ENCODE assay signal across 1 cellular context in genomic region chr1:207077470-207078377, GRCh38.
TF ChIP-seq lines count a peak whose summit lies in the region.

No MANE protein-coding gene starts in this region.

TF ChIP-seq in HepG2, 621 proteins besides CTCF, POLR2A, EP300 and RAD21:
- TF ChIP-seq FIP1L1 (IDR thresholded peaks at IDR 0.05; ENCODE audit: borderline replicate concordance, insufficient read depth, low read depth, low read length), result no peak
- TF ChIP-seq, protein P1, sequence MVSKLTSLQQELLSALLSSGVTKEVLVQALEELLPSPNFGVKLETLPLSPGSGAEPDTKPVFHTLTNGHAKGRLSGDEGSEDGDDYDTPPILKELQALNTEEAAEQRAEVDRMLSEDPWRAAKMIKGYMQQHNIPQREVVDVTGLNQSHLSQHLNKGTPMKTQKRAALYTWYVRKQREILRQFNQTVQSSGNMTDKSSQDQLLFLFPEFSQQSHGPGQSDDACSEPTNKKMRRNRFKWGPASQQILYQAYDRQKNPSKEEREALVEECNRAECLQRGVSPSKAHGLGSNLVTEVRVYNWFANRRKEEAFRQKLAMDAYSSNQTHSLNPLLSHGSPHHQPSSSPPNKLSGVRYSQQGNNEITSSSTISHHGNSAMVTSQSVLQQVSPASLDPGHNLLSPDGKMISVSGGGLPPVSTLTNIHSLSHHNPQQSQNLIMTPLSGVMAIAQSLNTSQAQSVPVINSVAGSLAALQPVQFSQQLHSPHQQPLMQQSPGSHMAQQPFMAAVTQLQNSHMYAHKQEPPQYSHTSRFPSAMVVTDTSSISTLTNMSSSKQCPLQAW (CRISPR knock-in tag; IDR thresholded peaks at IDR 0.05), result 0 out of 2 replicates have a peak, but pooled peaks have one; percentile 23
- 0 out of 2 replicates have a peak, but pooled peaks have one; percentile 41 for TF ChIP-seq KDM3A (CRISPR knock-in tag; IDR thresholded peaks at IDR 0.05; ENCODE audit: low read depth)
- no peak for TF ChIP-seq ZMAT3 (CRISPR knock-in tag; conservative IDR thresholded peaks at IDR 0.05)
- TF ChIP-seq MIXL1 (CRISPR knock-in tag; IDR thresholded peaks at IDR 0.05), result peak; percentile 93
- TF ChIP-seq GATAD2A (CRISPR knock-in tag; IDR thresholded peaks at IDR 0.05), result 0 out of 2 replicates have a peak, but pooled peaks have one; percentile 45
- TF ChIP-seq TEAD3 (CRISPR knock-in tag; optimal IDR thresholded peaks at IDR 0.05; ENCODE audit: borderline replicate concordance), result peak; percentile 10
- 0 out of 2 replicates have a peak, but pooled peaks have one; percentile 24 for TF ChIP-seq ZGPAT (CRISPR knock-in tag; IDR thresholded peaks at IDR 0.05)
- TF ChIP-seq, protein P2, sequence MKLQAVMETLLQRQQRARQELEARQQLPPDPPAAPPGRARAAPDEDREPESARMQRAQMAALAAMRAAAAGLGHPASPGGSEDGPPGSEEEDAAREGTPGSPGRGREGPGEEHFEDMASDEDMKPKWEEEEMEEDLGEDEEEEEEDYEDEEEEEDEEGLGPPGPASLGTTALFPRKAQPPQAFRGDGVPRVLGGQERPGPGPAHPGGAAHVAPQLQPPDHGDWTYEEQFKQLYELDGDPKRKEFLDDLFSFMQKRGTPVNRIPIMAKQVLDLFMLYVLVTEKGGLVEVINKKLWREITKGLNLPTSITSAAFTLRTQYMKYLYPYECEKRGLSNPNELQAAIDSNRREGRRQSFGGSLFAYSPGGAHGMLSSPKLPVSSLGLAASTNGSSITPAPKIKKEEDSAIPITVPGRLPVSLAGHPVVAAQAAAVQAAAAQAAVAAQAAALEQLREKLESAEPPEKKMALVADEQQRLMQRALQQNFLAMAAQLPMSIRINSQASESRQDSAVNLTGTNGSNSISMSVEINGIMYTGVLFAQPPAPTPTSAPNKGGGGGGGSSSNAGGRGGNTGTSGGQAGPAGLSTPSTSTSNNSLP (IDR thresholded peaks at IDR 0.05; ENCODE audit: low read depth, low read length), result 0 out of 2 replicates have a peak, but pooled peaks have one; percentile 50
- no peak for TF ChIP-seq CREB1 (IDR thresholded peaks at IDR 0.05)
- 0 out of 2 replicates have a peak, but pooled peaks have one; percentile 12 for TF ChIP-seq CREB1 (CRISPR knock-in tag; IDR thresholded peaks at IDR 0.05)
- TF ChIP-seq SMC3 (IDR thresholded peaks at IDR 0.05; ENCODE audit: low read length), result peak; percentile 84
- no peak for TF ChIP-seq IKZF4 (CRISPR knock-in tag; IDR thresholded peaks at IDR 0.05; ENCODE audit: borderline replicate concordance, low read depth, not compliant biosample characterization)
- peak; percentile 50; the same call in 1 of the 2 replicates for TF ChIP-seq SAP130 (CRISPR knock-in tag; IDR thresholded peaks at IDR 0.05; ENCODE audit: low read depth)
- no peak for TF ChIP-seq POGZ (CRISPR knock-in tag; IDR thresholded peaks at IDR 0.05)
- no peak for TF ChIP-seq SOX13 (IDR thresholded peaks at IDR 0.05)
- peak in 1 of 2 experiments; percentile 14; a peak in 1 of 4 replicates for TF ChIP-seq SOX13 (CRISPR knock-in tag; conservative IDR thresholded peaks at IDR 0.05 in 1 of 2, IDR thresholded peaks at IDR 0.05 in 1 of 2)
- TF ChIP-seq RXRB (CRISPR knock-in tag; IDR thresholded peaks at IDR 0.05; ENCODE audit: borderline replicate concordance), result peak; percentile 42; the same call in 1 of the 2 replicates
- peak; percentile 28 for TF ChIP-seq XRCC5 (optimal IDR thresholded peaks at IDR 0.05; ENCODE audit: low read length)
- no peak for TF ChIP-seq CBX1 (IDR thresholded peaks at IDR 0.05; ENCODE audit: low read depth)
- TF ChIP-seq MAF1 (CRISPR knock-in tag; IDR thresholded peaks at IDR 0.05; ENCODE audit: borderline replicate concordance), result no peak
- peak; percentile 48 for TF ChIP-seq CEBPG (CRISPR knock-in tag; IDR thresholded peaks at IDR 0.05)
- TF ChIP-seq PHF5A (CRISPR knock-in tag; IDR thresholded peaks at IDR 0.05; ENCODE audit: low read depth, unreplicated experiment), result peak; percentile 64
- peak; percentile 91 for TF ChIP-seq STAG1 (CRISPR knock-in tag; IDR thresholded peaks at IDR 0.05)
- TF ChIP-seq CEBPB (IDR thresholded peaks at IDR 0.05; ENCODE audit: borderline replicate concordance, low read depth, low read length), result peak; percentile 54; the same call in 1 of the 2 replicates
- TF ChIP-seq ELF3 (CRISPR knock-in tag; IDR thresholded peaks at IDR 0.05), result 0 out of 2 replicates have a peak, but pooled peaks have one; percentile 23
- no peak for TF ChIP-seq CERS6 (CRISPR knock-in tag; IDR thresholded peaks at IDR 0.05)
- TF ChIP-seq ZNF362 (CRISPR knock-in tag; IDR thresholded peaks at IDR 0.05; ENCODE audit: borderline replicate concordance), result no peak
- peak; percentile 15; the same call in 1 of the 2 replicates for TF ChIP-seq HDAC2 (CRISPR knock-in tag; IDR thresholded peaks at IDR 0.05)
- TF ChIP-seq ZFX (CRISPR knock-in tag; IDR thresholded peaks at IDR 0.05; ENCODE audit: low read depth), result no peak
- TF ChIP-seq ZBTB20 (CRISPR knock-in tag; IDR thresholded peaks at IDR 0.05; ENCODE audit: borderline replicate concordance, low read depth), result no peak
- TF ChIP-seq, protein P3, sequence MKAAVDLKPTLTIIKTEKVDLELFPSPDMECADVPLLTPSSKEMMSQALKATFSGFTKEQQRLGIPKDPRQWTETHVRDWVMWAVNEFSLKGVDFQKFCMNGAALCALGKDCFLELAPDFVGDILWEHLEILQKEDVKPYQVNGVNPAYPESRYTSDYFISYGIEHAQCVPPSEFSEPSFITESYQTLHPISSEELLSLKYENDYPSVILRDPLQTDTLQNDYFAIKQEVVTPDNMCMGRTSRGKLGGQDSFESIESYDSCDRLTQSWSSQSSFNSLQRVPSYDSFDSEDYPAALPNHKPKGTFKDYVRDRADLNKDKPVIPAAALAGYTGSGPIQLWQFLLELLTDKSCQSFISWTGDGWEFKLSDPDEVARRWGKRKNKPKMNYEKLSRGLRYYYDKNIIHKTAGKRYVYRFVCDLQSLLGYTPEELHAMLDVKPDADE (CRISPR knock-in tag; IDR thresholded peaks at IDR 0.05), result no peak
- TF ChIP-seq NFE2L1 (CRISPR knock-in tag; IDR thresholded peaks at IDR 0.05; ENCODE audit: borderline replicate concordance), result no peak
- TF ChIP-seq, protein P4, sequence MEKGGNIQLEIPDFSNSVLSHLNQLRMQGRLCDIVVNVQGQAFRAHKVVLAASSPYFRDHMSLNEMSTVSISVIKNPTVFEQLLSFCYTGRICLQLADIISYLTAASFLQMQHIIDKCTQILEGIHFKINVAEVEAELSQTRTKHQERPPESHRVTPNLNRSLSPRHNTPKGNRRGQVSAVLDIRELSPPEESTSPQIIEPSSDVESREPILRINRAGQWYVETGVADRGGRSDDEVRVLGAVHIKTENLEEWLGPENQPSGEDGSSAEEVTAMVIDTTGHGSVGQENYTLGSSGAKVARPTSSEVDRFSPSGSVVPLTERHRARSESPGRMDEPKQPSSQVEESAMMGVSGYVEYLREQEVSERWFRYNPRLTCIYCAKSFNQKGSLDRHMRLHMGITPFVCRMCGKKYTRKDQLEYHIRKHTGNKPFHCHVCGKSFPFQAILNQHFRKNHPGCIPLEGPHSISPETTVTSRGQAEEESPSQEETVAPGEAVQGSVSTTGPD (CRISPR knock-in tag; IDR thresholded peaks at IDR 0.05), result no peak
- peak; percentile 53 for TF ChIP-seq ARID5B (CRISPR knock-in tag; IDR thresholded peaks at IDR 0.05)
- 0 out of 4 replicates have a peak, but pooled peaks of 1 of the 2 experiments have one; percentile 34 for TF ChIP-seq KLF16 (CRISPR knock-in tag; IDR thresholded peaks at IDR 0.05)
- peak; percentile 35; the same call in 1 of the 2 replicates for TF ChIP-seq IRF2 (CRISPR knock-in tag; IDR thresholded peaks at IDR 0.05)
- TF ChIP-seq ZNF776 (CRISPR knock-in tag; IDR thresholded peaks at IDR 0.05), result no peak
- peak; percentile 41; the same call in 1 of the 2 replicates for TF ChIP-seq ZKSCAN8 (CRISPR knock-in tag; IDR thresholded peaks at IDR 0.05; ENCODE audit: borderline replicate concordance)
- TF ChIP-seq ZSCAN9 (CRISPR knock-in tag; IDR thresholded peaks at IDR 0.05; ENCODE audit: borderline replicate concordance), result 0 out of 2 replicates have a peak, but pooled peaks have one; percentile 25
- TF ChIP-seq ZNF367 (CRISPR knock-in tag; IDR thresholded peaks at IDR 0.05; ENCODE audit: borderline replicate concordance), result no peak
- TF ChIP-seq JARID2 (CRISPR knock-in tag; IDR thresholded peaks at IDR 0.05; ENCODE audit: insufficient replicate concordance), result no peak
- TF ChIP-seq PITX1 (CRISPR knock-in tag; IDR thresholded peaks at IDR 0.05), result no peak
- 0 out of 2 replicates have a peak, but pooled peaks have one; percentile 28 for TF ChIP-seq SMAD3 (CRISPR knock-in tag; IDR thresholded peaks at IDR 0.05)
- TF ChIP-seq SMAD9 (CRISPR knock-in tag; IDR thresholded peaks at IDR 0.05), result no peak
- no peak for TF ChIP-seq RARG (CRISPR knock-in tag; IDR thresholded peaks at IDR 0.05; ENCODE audit: low read depth)
- TF ChIP-seq FOXA3 (CRISPR knock-in tag; IDR thresholded peaks at IDR 0.05), result 0 out of 2 replicates have a peak, but pooled peaks have one; percentile 6
- peak in 1 of 2 experiments; percentile 84; a peak in 2 of 4 replicates for TF ChIP-seq HMGXB4 (CRISPR knock-in tag; IDR thresholded peaks at IDR 0.05; ENCODE audit: borderline replicate concordance in 1 of 2, low read depth in 1 of 2)
- 0 out of 2 replicates have a peak, but pooled peaks have one; percentile 28 for TF ChIP-seq ERF (CRISPR knock-in tag; IDR thresholded peaks at IDR 0.05)
